ENCODE assay signal across 1 cellular context in genomic region chr2:127735537-127736399, GRCh38.
TF ChIP-seq lines count a peak whose summit lies in the region.

No MANE protein-coding gene starts in this region.

TF ChIP-seq in HepG2, 621 proteins besides CTCF, POLR2A, EP300 and RAD21 (continued from another document):
- TF ChIP-seq ZSCAN5A (CRISPR knock-in tag; IDR thresholded peaks at IDR 0.05; ENCODE audit: borderline replicate concordance) = no peak
- TF ChIP-seq FOXJ3 (CRISPR knock-in tag; IDR thresholded peaks at IDR 0.05; ENCODE audit: borderline replicate concordance) = peak; percentile 44; the same call in 1 of the 2 replicates
- TF ChIP-seq ZNF570 (CRISPR knock-in tag; IDR thresholded peaks at IDR 0.05; ENCODE audit: borderline replicate concordance) = no peak
- TF ChIP-seq STAT6 (CRISPR knock-in tag; IDR thresholded peaks at IDR 0.05; ENCODE audit: borderline replicate concordance) = no peak
- no peak for TF ChIP-seq SOX6 (IDR thresholded peaks at IDR 0.05)
- peak; percentile 24; the same call in 1 of the 2 replicates for TF ChIP-seq SOX6 (CRISPR knock-in tag; IDR thresholded peaks at IDR 0.05)
- TF ChIP-seq SNAI1 (CRISPR knock-in tag; IDR thresholded peaks at IDR 0.05; ENCODE audit: borderline replicate concordance) = no peak
- TF ChIP-seq ZBTB2 (CRISPR knock-in tag; IDR thresholded peaks at IDR 0.05; ENCODE audit: low read depth) = no peak
- no peak for TF ChIP-seq ZNF354B (CRISPR knock-in tag; IDR thresholded peaks at IDR 0.05)
- TF ChIP-seq DRAP1 (CRISPR knock-in tag; IDR thresholded peaks at IDR 0.05) = 0 out of 2 replicates have a peak, but pooled peaks have one; percentile 24
- no peak for TF ChIP-seq HNRNPL (IDR thresholded peaks at IDR 0.05; ENCODE audit: low read depth, low read length)
